ENCODE assay signal across 1 cellular context in the genomic region with DNA sequence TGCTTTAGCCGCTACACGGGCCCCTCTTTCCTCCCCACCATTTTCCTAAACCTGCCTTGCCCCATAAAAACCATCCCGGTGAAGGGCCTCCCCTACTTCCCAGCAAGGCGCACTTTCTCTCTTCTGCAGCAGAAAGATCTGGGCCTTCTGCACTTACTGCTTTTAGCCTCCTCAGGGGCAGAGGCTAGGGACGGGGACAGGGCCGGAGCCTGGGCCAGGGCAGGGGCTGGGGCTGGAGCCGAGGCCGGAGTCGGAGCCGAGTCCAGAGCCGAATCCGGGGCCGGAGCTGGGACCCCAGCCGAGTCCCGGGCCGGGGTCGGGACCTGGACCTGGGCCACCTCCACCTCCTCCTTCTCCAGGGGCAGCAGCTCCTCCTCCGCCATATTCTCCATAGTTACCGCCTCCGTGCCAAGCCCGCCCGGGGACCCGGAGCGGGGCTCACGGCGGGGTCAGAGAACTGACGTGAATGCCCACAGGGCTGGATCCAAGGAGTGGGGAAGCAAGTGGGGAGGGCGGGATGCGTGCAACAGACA.
TF ChIP-seq lines count a peak whose summit lies in the region.

No MANE protein-coding gene starts in this region.

TF ChIP-seq in H1, 55 proteins besides CTCF, POLR2A, EP300 and RAD21 (continued from another document):
- peak; percentile 36 for TF ChIP-seq KDM4A (IDR thresholded peaks at IDR 0.05; ENCODE audit: low read depth, low read length, severe bottlenecking)
- no peak for TF ChIP-seq TBP (IDR thresholded peaks at IDR 0.05; ENCODE audit: low read depth, low read length)
- TF ChIP-seq CBX5 (IDR thresholded peaks at IDR 0.05; ENCODE audit: low read depth, low read length): no peak
- TF ChIP-seq KDM5A (IDR thresholded peaks at IDR 0.05; ENCODE audit: low read length): no peak
- TF ChIP-seq RBBP5 (IDR thresholded peaks at IDR 0.05; ENCODE audit: borderline replicate concordance, low read depth, low read length): no peak
- TF ChIP-seq YY1 (IDR thresholded peaks at IDR 0.05; ENCODE audit: low read depth, low read length): peak; percentile 79
- TF ChIP-seq NANOG (IDR thresholded peaks at IDR 0.05; ENCODE audit: insufficient read depth, low read depth, low read length, poor library complexity, severe bottlenecking): no peak
- no peak for TF ChIP-seq CEBPB (IDR thresholded peaks at IDR 0.05; ENCODE audit: low read depth, low read length)
- TF ChIP-seq SP2 (IDR thresholded peaks at IDR 0.05; ENCODE audit: low read length): no peak
- TF ChIP-seq TEAD4 (IDR thresholded peaks at IDR 0.05; ENCODE audit: low read depth, low read length): no peak
- no peak for TF ChIP-seq CHD1 (IDR thresholded peaks at IDR 0.05; ENCODE audit: low read depth, low read length)
- TF ChIP-seq SRF (IDR thresholded peaks at IDR 0.05; ENCODE audit: low read depth, low read length): no peak
- TF ChIP-seq USF2 (IDR thresholded peaks at IDR 0.05; ENCODE audit: low read length): no peak
- no peak for TF ChIP-seq CHD2 (IDR thresholded peaks at IDR 0.05; ENCODE audit: low read length)
- TF ChIP-seq SIRT6 (IDR thresholded peaks at IDR 0.05; ENCODE audit: low read length): no peak
- TF ChIP-seq MAFK (IDR thresholded peaks at IDR 0.05; ENCODE audit: low read depth, low read length): no peak
- TF ChIP-seq BRCA1 (IDR thresholded peaks at IDR 0.05; ENCODE audit: low read depth, low read length): no peak
- TF ChIP-seq PHF8 (conservative IDR thresholded peaks at IDR 0.05; ENCODE audit: low read depth, low read length): peak; percentile 94
- no peak for TF ChIP-seq JUN (IDR thresholded peaks at IDR 0.05; ENCODE audit: low read depth, low read length)
- TF ChIP-seq E2F6 (IDR thresholded peaks at IDR 0.05): no peak
- 0 out of 4 replicates have a peak, but pooled peaks of 1 of the 2 experiments have one; percentile 42 for TF ChIP-seq SIN3A (conservative IDR thresholded peaks at IDR 0.05 in 1 of 2, IDR thresholded peaks at IDR 0.05 in 1 of 2; ENCODE audit: low read depth in 1 of 2, low read length in 2 of 2)
